Comparison of ENCODE assay signal across 18 cellular contexts in the genomic region with DNA sequence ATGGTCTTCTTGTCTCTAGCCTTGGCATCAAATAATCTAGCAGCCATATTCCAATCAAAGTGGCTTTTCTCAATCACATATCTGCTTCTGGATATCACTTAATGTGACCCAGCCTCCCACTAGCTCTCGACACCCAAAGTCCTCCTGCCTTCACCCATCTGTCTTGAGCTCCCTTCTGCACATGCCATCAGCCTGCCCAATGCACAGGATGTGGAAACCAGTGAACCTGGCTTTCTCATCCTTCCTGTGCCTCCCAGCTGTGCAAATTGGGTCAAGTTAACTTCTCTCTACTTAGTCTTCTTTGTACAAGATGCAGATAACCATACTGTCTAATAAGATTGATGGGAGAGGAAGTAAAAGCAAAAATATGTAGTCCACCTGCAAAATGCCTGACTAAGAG.
A peak's percentile ranks its signal among the peaks of the same experiment; 100 is the strongest.
DNase-seq lines count a peak whose midpoint lies in the region; ATAC-seq and TF ChIP-seq lines count a peak whose summit lies in the region.
"Had no signal": no experiment of that assay in that cellular context is flagged by ENCODE, and none has a peak within 500 bp of the region (broad histone marks: within the 10 kb centered on the region; RNA-seq: fewer than 3 reads in every experiment).

No MANE protein-coding gene starts in this region.

- in situ Hi-C loops in IMR-90 (cut with MboI; ENCODE audit: low sequenced_read_pairs) = no loop called here

- H4K91ac ChIP-seq in IMR-90 (ENCODE audit: insufficient read depth, low read depth, low read length) (no peak overlapping the region), mesenchymal stem cell (ENCODE audit: low read length) (no peak overlapping the region)

- H3K23ac ChIP-seq in IMR-90 (ENCODE audit: low read depth, low read length) (no peak overlapping the region), mesenchymal stem cell (ENCODE audit: low read length in 2 of 2) (no peak overlapping the region)

- peaks cover 7% of the 10 kb centered on the region for H3K4me1 Mint-ChIP-seq in central memory CD8-positive, alpha-beta T cell

- H3K9me3 Mint-ChIP-seq in central memory CD8-positive, alpha-beta T cell = peaks cover 9% of the 10 kb centered on the region

- H3K9me1 ChIP-seq in IMR-90 (ENCODE audit: insufficient read depth, low read length) = peaks cover 10% of the 10 kb centered on the region; the same call in 1 of the 2 replicates

- no peak overlapping the region for H3K56ac ChIP-seq in IMR-90 (ENCODE audit: extremely low read depth, insufficient read depth, low read length)

- WGBS in IMR-90 (ENCODE audit: extremely low coverage in 2 of 2, insufficient read length in 1 of 2), 2 experiments = 80% methylated on average over 1 of the region's 1 CpG; no CpG with 5 or more reads in 1 of the 2 experiments
- WGBS in mesenchymal stem cell = 97% methylated on average over 1 of the region's 1 CpG

- H3K27ac Mint-ChIP-seq in central memory CD8-positive, alpha-beta T cell (ENCODE audit: low read depth) = peak overlapping the region; percentile 38
- H3K27ac Mint-ChIP-seq: CD4-positive, alpha-beta T cell had no signal

- H3K79me1 ChIP-seq in IMR-90 (ENCODE audit: low read depth in 1 of 2, low read length in 2 of 2) (no peaks in the 10 kb centered on the region), mesenchymal stem cell (replicated peaks; ENCODE audit: low read length, poor library complexity, severe bottlenecking) (no peaks in the 10 kb centered on the region)

- no peak for TF ChIP-seq POLR2A in IMR-90 (IDR thresholded peaks at IDR 0.05; ENCODE audit: low read depth, low read length)

- CTCF ChIA-PET in IMR-90 (lab: Yijun Ruan, JAX) = interaction anchor here (0.8 kb wide), 1 partner anchor 12 kb away, joined by 4 read pairs; no protein-coding TSS in a partner anchor

- H2BK120ac ChIP-seq in IMR-90 (ENCODE audit: low read depth, low read length) = no peak overlapping the region; the same call in 1 of the 2 replicates
- H2BK120ac ChIP-seq in mesenchymal stem cell (ENCODE audit: low read depth, low read length) = no peak overlapping the region

- no peaks in the 10 kb centered on the region for H4K20me1 ChIP-seq in BLaER1
- H4K20me1 ChIP-seq in IMR-90 (ENCODE audit: insufficient read depth, low read length) = no peaks in the 10 kb centered on the region

- H3K9me3 ChIP-seq in BLaER1 (peaks cover 43% of the 10 kb centered on the region), IMR-90 (ENCODE audit: control insufficient read depth, insufficient read depth, low read length) (no peaks in the 10 kb centered on the region), mesenchymal stem cell (ENCODE audit: control insufficient read depth, low read length) (no peaks in the 10 kb centered on the region)

- H3K4ac ChIP-seq in IMR-90 (ENCODE audit: low read depth, low read length) = no peak overlapping the region
- H3K4ac ChIP-seq in mesenchymal stem cell (ENCODE audit: low read depth in 1 of 2, low read length in 2 of 2) = no peak overlapping the region

- H3K27ac ChIP-seq in BLaER1 (peak overlapping the region; percentile 57; the same call in 1 of the 2 replicates), IMR-90 (ENCODE audit: insufficient read depth, low read length) (no peak overlapping the region), mesenchymal stem cell (ENCODE audit: low read length, poor library complexity, severe bottlenecking) (no peak overlapping the region)

- H3K18ac ChIP-seq in IMR-90 (ENCODE audit: low read depth, low read length) (no peak overlapping the region), mesenchymal stem cell (ENCODE audit: low read depth in 1 of 2, low read length in 2 of 2) (no peak overlapping the region)

- peak overlapping the region; percentile 7; the same call in 1 of the 2 replicates for H2AK5ac ChIP-seq in IMR-90 (ENCODE audit: low read depth, low read length)
- H2AK5ac ChIP-seq in mesenchymal stem cell (ENCODE audit: low read length, severe bottlenecking) = peak overlapping the region; percentile 17

- H3K36me3 ChIP-seq in BLaER1 (no peaks in the 10 kb centered on the region), IMR-90 (ENCODE audit: control insufficient read depth, insufficient read depth, low read length) (no peaks in the 10 kb centered on the region), mesenchymal stem cell (ENCODE audit: control insufficient read depth in 1 of 2, insufficient read depth in 2 of 2, low read depth in 1 of 2, low read length in 2 of 2) (no peaks in the 10 kb centered on the region)

- H3K27me3 ChIP-seq in BLaER1 = no peaks in the 10 kb centered on the region
- H3K27me3 ChIP-seq in IMR-90 (ENCODE audit: control insufficient read depth, insufficient read depth, low read length) = no peaks in the 10 kb centered on the region
- H3K27me3 ChIP-seq in mesenchymal stem cell (ENCODE audit: control insufficient read depth in 1 of 2, insufficient read depth in 1 of 2, low read length in 2 of 2) = no peaks in the 10 kb centered on the region

- no peak overlapping the region for H2BK12ac ChIP-seq in mesenchymal stem cell (ENCODE audit: low read length in 2 of 2)

- H2BK20ac ChIP-seq in IMR-90 (ENCODE audit: low read depth, low read length) = no peak overlapping the region

- POLR2A ChIA-PET in IMR-90 (lab: Charles Lee; ENCODE audit: unreplicated experiment) = no interaction called here

- 0 out of 2 replicates have a peak overlapping the region, but pooled peaks have one; percentile 8 for H3K4me3 ChIP-seq in BLaER1
- no peak overlapping the region for H3K4me3 ChIP-seq in IMR-90 (ENCODE audit: insufficient read depth, low read depth, low read length)
- no peak overlapping the region for H3K4me3 ChIP-seq in mesenchymal stem cell (ENCODE audit: insufficient read depth in 1 of 2, low read depth in 1 of 2, low read length in 2 of 2)
- H3K4me3 ChIP-seq: K562 had no signal

- no peaks in the 10 kb centered on the region for H3K36me3 Mint-ChIP-seq in central memory CD8-positive, alpha-beta T cell (ENCODE audit: insufficient read depth)

- H3K27me3 Mint-ChIP-seq in central memory CD8-positive, alpha-beta T cell = no peaks in the 10 kb centered on the region
- H3K27me3 Mint-ChIP-seq: CD4-positive, alpha-beta T cell had no signal

- no peak overlapping the region for H4K5ac ChIP-seq in IMR-90 (ENCODE audit: low read depth, low read length)

- H3K9ac ChIP-seq in BLaER1 = no peak overlapping the region
- no peak overlapping the region for H3K9ac ChIP-seq in IMR-90 (ENCODE audit: low read depth, low read length)
- no peak overlapping the region for H3K9ac ChIP-seq in mesenchymal stem cell (ENCODE audit: low read length)

- H2BK5ac ChIP-seq in IMR-90 (ENCODE audit: low read depth, low read length, poor library complexity, severe bottlenecking) (no peak overlapping the region), mesenchymal stem cell (ENCODE audit: low read depth, low read length, poor library complexity, severe bottlenecking) (no peak overlapping the region)

- intact Hi-C loops in IMR-90 (cut with micrococcal nuclease) = no loop called here

- TF ChIP-seq CTCF in IMR-90 (conservative IDR thresholded peaks at IDR 0.05; ENCODE audit: low read depth, low read length) = no peak

- H2AK9ac ChIP-seq in IMR-90 (replicated peaks; ENCODE audit: low read depth, low read length, poor library complexity) = no peak overlapping the region

- no peak for TF ChIP-seq RAD21 in IMR-90 (IDR thresholded peaks at IDR 0.05; ENCODE audit: low read length)

- ATAC-seq in IMR-90 (ENCODE audit: low read depth) (no peak), HG03280 (IDR thresholded peaks at IDR 0.05; ENCODE audit: unreplicated experiment) (no peak), GM19395 (IDR thresholded peaks at IDR 0.05; ENCODE audit: unreplicated experiment) (no peak)
- ATAC-seq in central memory CD8-positive, alpha-beta T cell (replicated peaks; ENCODE audit: extremely low read depth, poor library complexity, severe bottlenecking) = no peak
- ATAC-seq: HepG2, K562 had no signal

- 0 out of 3 replicates have a peak overlapping the region, but pooled peaks have one; percentile 50 for H2BK15ac ChIP-seq in IMR-90 (ENCODE audit: low read depth, low read length)
- no peak overlapping the region for H2BK15ac ChIP-seq in mesenchymal stem cell (ENCODE audit: low read depth, poor library complexity, severe bottlenecking)

- no TSS peak for BruUV-seq in IMR-90 (replicated peaks; lab: Mats Ljungman, UMichigan)

- H3K4me1 ChIP-seq in BLaER1 (peaks cover 28% of the 10 kb centered on the region), IMR-90 (ENCODE audit: control insufficient read depth, insufficient read depth, low read length) (peaks cover 14% of the 10 kb centered on the region), mesenchymal stem cell (ENCODE audit: control insufficient read depth, insufficient read depth, low read depth, low read length) (peaks cover 25% of the 10 kb centered on the region)

- no peak for DNase-seq in IMR-90
- no peak for DNase-seq in central memory CD8-positive, alpha-beta T cell (ENCODE audit: low spot score in 2 of 2)
- no peak for DNase-seq in mesenchymal stem cell
- DNase-seq in activated T-cell treated with anti-CD3 and anti-CD28 coated beads, Interleukin-2, amount 50 U/mL, for 48 hours = no peak
- DNase-seq: 8988T; AML-193; C1 segment of cervical spinal cord; CD4-positive, alpha-beta T cell; DMS153; DMS79 treated with DMSO at 0.1 percent for 48 hours; GDM1; H7; Karpas-422 had no signal

- H4K8ac ChIP-seq in IMR-90 (ENCODE audit: low read depth in 2 of 2, low read length in 2 of 2) = no peak overlapping the region
- no peak overlapping the region for H4K8ac ChIP-seq in mesenchymal stem cell (ENCODE audit: low read length)

- H3K14ac ChIP-seq in IMR-90 (replicated peaks; ENCODE audit: low read depth, low read length) (no peak overlapping the region), mesenchymal stem cell (ENCODE audit: low read length in 2 of 2) (no peak overlapping the region)

- dilution Hi-C loops in IMR-90 (cut with HindIII; ENCODE audit: low sequenced_read_pairs, unreplicated experiment) = no loop called here

- no peak overlapping the region for H2AFZ ChIP-seq in IMR-90 (replicated peaks; ENCODE audit: low read length, poor library complexity)
- no peak overlapping the region for H2AFZ ChIP-seq in mesenchymal stem cell (ENCODE audit: low read depth, low read length)

- H3K4me3 Mint-ChIP-seq in central memory CD8-positive, alpha-beta T cell = no peak overlapping the region
- H3K4me3 Mint-ChIP-seq: CD4-positive, alpha-beta T cell had no signal

- peak overlapping the region; percentile 31 for H3K4me2 ChIP-seq in BLaER1
- H3K4me2 ChIP-seq in IMR-90 (ENCODE audit: low read depth, low read length) = no peak overlapping the region
- H3K4me2 ChIP-seq in mesenchymal stem cell (ENCODE audit: low read length, poor library complexity, severe bottlenecking) = no peak overlapping the region

TF ChIP-seq in IMR-90, 13 proteins besides CTCF, POLR2A, EP300 and RAD21 (continues in another document):
- no peak for TF ChIP-seq MXI1 (IDR thresholded peaks at IDR 0.05; ENCODE audit: borderline replicate concordance, low read depth, low read length)
- TF ChIP-seq, protein P1, sequence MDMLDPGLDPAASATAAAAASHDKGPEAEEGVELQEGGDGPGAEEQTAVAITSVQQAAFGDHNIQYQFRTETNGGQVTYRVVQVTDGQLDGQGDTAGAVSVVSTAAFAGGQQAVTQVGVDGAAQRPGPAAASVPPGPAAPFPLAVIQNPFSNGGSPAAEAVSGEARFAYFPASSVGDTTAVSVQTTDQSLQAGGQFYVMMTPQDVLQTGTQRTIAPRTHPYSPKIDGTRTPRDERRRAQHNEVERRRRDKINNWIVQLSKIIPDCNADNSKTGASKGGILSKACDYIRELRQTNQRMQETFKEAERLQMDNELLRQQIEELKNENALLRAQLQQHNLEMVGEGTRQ (IDR thresholded peaks at IDR 0.05; ENCODE audit: low read depth, low read length) = no peak
